In the genomic region with DNA sequence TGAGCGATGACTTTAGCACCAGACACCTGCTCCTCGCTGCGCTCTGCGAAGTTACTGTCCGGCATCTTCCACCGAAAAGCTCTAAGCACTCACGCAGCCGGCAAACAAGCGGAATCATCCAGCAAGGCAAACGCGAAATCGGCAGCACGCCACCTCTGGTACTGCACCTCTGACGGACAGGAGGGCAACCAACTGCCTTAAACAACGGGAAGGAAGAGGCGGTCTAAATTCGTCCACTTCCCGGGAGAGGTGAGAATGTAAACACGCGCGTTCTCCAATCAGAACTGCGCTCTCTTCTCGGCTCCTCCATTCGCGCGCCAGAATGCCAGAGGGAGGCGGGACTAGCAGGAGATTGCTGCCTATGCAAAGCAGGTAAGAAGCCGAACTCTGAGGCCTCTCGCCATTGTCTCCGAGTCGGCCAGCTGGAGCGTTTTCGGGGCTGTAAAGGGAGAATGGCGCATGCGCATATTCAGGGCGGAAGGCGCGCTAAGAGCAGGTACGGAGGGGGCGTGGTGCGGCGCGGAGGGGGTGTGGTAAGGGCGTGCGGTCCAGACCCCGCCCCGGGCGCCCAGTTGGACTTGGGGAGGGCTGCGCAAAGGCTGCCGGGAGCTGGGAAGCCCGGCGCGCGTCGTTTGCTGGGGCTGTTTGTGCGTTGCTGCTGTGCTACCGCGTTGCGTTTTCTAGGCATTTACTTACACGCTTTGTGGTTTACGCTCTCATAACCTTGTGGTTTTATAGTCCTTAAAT, we compare ENCODE assay signal across 8 cellular contexts. TPM values are rescaled to one million over a fixed set of nuclear protein-coding genes. Genes with fewer than 3 reads are reported as not detected.
DNase-seq lines count a peak whose midpoint lies in the region; ATAC-seq, FAIRE-seq and TF ChIP-seq lines count a peak whose summit lies in the region.

TSS of gene BTD (plus strand) at position 347 of the 747 bp plus-strand sequence. CDS start 33,695 bp downstream, outside the sequence.
TSS of gene HACL1 (minus strand) at position 171 of the 747 bp plus-strand sequence. CDS start at position 65, 106 bp downstream.

- no TSS peak for BruUV-seq in HepG2 (replicated peaks; lab: Mats Ljungman, UMichigan)

- peaks cover 40% of the 10 kb centered on the region for H3K4me1 ChIP-seq in HepG2 (ENCODE audit: insufficient read depth, low read length)

- 0% methylated on average over 4 of the region's 61 CpGs for WGBS in HepG2 (ENCODE audit: low lambda C conversion rate)

- H3K36me3 Mint-ChIP-seq in activated B cell treated with CpG ODN at 0.5 μM for 24 hours (ENCODE audit: low read depth), result peaks cover 59% of the 10 kb centered on the region

- no peak for TF ChIP-seq CTCF in activated B cell treated with CpG ODN at 0.5 μM for 24 hours (IDR thresholded peaks at IDR 0.05)
- TF ChIP-seq CTCF in coronary artery (IDR thresholded peaks at IDR 0.05), result no peak
- peak; percentile 60 for TF ChIP-seq CTCF in HepG2 (CRISPR knock-in tag; IDR thresholded peaks at IDR 0.05)

- no peaks in the 10 kb centered on the region for H4K20me1 ChIP-seq in HepG2 (ENCODE audit: insufficient read depth, low read length)

- intact Hi-C loops in activated B cell treated with CpG ODN at 0.5 μM for 24 hours (cut with micrococcal nuclease), result loop anchor here (1.0 to 2.0 kb wide), 11 partner anchors 45 to 951 kb away; partner anchors contain the start of genes CAPN7, CCDC174, EAF1 and METTL6
- intact Hi-C loops in HepG2 (cut with micrococcal nuclease; ENCODE audit: unreplicated experiment), result loop anchor here (2.0 to 10.0 kb wide), 5 partner anchors 29 to 643 kb away; partner anchors contain the start of gene ANKRD28

- H3K27ac ChIP-seq in coronary artery (peak within 1 kb of the TSS; percentile 82 to 89), HepG2 (ENCODE audit: extremely low read length, insufficient read depth, low read length) (peak within 1 kb of the TSS; percentile 94)

- TF ChIP-seq RAD21 in HepG2 (CRISPR knock-in tag; IDR thresholded peaks at IDR 0.05), result no peak

- H3K79me2 ChIP-seq in HepG2 (ENCODE audit: insufficient read depth, low read length), result peaks cover 21% of the 10 kb centered on the region

- H3K4me3 ChIP-seq in coronary artery (peak within 1 kb of the TSS; percentile 90), HepG2 (replicated peaks in 1 of 3; ENCODE audit: insufficient read depth in 1 of 3, low read depth in 2 of 3, low read length in 3 of 3) (peak within 1 kb of the TSS; percentile 81 to 98 (median 90))

- H3K4me2 ChIP-seq in HepG2 (ENCODE audit: low read depth, low read length), result peak within 1 kb of the TSS; percentile 91

- H3K9ac ChIP-seq in HepG2 (ENCODE audit: insufficient read depth, low read depth, low read length), result peak within 1 kb of the TSS; percentile 91

- DNase-seq in A172 (ENCODE audit: low spot score) (peak; percentile 100), activated B cell treated with CpG ODN at 0.5 μM for 24 hours (peak; percentile 97), coronary artery (ENCODE audit: low spot score) (peak; percentile 98), HepG2 (ENCODE audit: low spot score) (peak; percentile 99), SIG-M5 (lab: John Stamatoyannopoulos, UW) (no peak)
- peak; percentile 98 to 99 for DNase-seq in stimulated activated CD4-positive, alpha-beta T cell treated with anti-CD3 and anti-CD28 coated beads, Interleukin-4, amount 100 ng/mL, for 4 hours

- H3K9me3 ChIP-seq in HepG2 (ENCODE audit: low read length), result peaks cover 5% of the 10 kb centered on the region; the same call in 1 of the 2 replicates

- TF ChIP-seq EP300 in HepG2 (IDR thresholded peaks at IDR 0.05; ENCODE audit: low read depth in 2 of 2, low read length in 2 of 2) (0 out of 4 replicates have a peak, but pooled peaks of 1 of the 2 experiments have one; percentile 6), HepG2 (CRISPR knock-in tag; IDR thresholded peaks at IDR 0.05; ENCODE audit: borderline replicate concordance) (no peak)

- H3K27ac Mint-ChIP-seq in activated B cell treated with CpG ODN at 0.5 μM for 24 hours, result peak within 1 kb of the TSS; percentile 98

- POLR2A ChIA-PET in activated B cell treated with CpG ODN at 0.5 μM for 24 hours (lab: Charles Lee) (interaction anchor here (0.6 to 1.9 kb wide), 13 partner anchors 11 to 950 kb away, joined by 3 to 6 read pairs (median 4); partner anchors contain the start of genes CCDC174, DPH3 and OXNAD1), HepG2 (lab: Yijun Ruan, JAX) (interaction anchor here (0.7 to 1.9 kb wide), 11 partner anchors 9 to 651 kb away, joined by 3 to 12 read pairs (median 4); no protein-coding TSS in a partner anchor)

- peak; percentile 96 for ATAC-seq in GM19023 (IDR thresholded peaks at IDR 0.05; ENCODE audit: unreplicated experiment)
- peak; percentile 93 for ATAC-seq in HG03342 (IDR thresholded peaks at IDR 0.05; ENCODE audit: unreplicated experiment)
- peak; percentile 89 for ATAC-seq in activated B cell treated with CpG ODN at 0.5 μM for 24 hours (ENCODE audit: low read depth)
- ATAC-seq in HepG2, result peak; percentile 97

- H3K36me3 ChIP-seq in HepG2 (replicated peaks in 1 of 2; ENCODE audit: control insufficient read depth in 1 of 2, insufficient read depth in 2 of 2, low read length in 2 of 2), result peaks cover 5 to 15% of the 10 kb centered on the region in 2 experiments

- H3K27me3 Mint-ChIP-seq in activated B cell treated with CpG ODN at 0.5 μM for 24 hours, result no peaks in the 10 kb centered on the region

- peaks cover 2% of the 10 kb centered on the region for H3K9me3 Mint-ChIP-seq in activated B cell treated with CpG ODN at 0.5 μM for 24 hours

- peaks cover 0 to 7% of the 10 kb centered on the region in 2 experiments; a peak in 1 of 5 replicates for H3K27me3 ChIP-seq in HepG2 (ENCODE audit: control insufficient read depth in 1 of 2, insufficient read depth in 2 of 2, low read length in 2 of 2)

- in situ Hi-C loops in HepG2 (cut with HindIII; ENCODE audit: extremely low pct_ligation_motif_present, low pct_unique_long_range_greater_than_20kb), result no loop called here

- CTCF ChIA-PET in activated B cell treated with CpG ODN at 0.5 μM for 24 hours (lab: Charles Lee) (interaction anchor here (1.2 kb wide), 1 partner anchor 210 kb away, joined by 3 read pairs; no protein-coding TSS in a partner anchor), HepG2 (lab: Yijun Ruan, JAX; ENCODE audit: low intra/inter-chr PET ratio, low total read pairs) (no interaction called here)

- H3K4me3 Mint-ChIP-seq in activated B cell treated with CpG ODN at 0.5 μM for 24 hours, result peak within 1 kb of the TSS; percentile 94

- TF ChIP-seq POLR2A in HepG2 (IDR thresholded peaks at IDR 0.05; ENCODE audit: insufficient read depth in 1 of 2, low read depth in 2 of 2, low read length in 2 of 2), result peak; percentile 88 to 93

- H2AFZ ChIP-seq in HepG2 (ENCODE audit: low read length), result peak within 1 kb of the TSS; percentile 93

- FAIRE-seq in HepG2 (lab: Jason Lieb, UNC), result peak; percentile 84

- peaks cover 38% of the 10 kb centered on the region for H3K4me1 Mint-ChIP-seq in activated B cell treated with CpG ODN at 0.5 μM for 24 hours

RNA-seq across cellular contexts. Expression of gene BTD, which starts in this region (rescaled TPM):
- total RNA-seq in A172 (2014; rRNA removed; shearing (Covaris generic)), result 14.6 and 26.4 TPM in 2 replicates
- 7.6 and 9.1 TPM in 2 replicates for total RNA-seq in activated B cell treated with CpG ODN at 0.5 μM for 24 hours
- 12.4 and 15.7 TPM in 2 replicates for total RNA-seq in HepG2 (2016; rRNA removed; fragmentation: Illumina TruSeq; extraction: Trizol)
- 3.3 and 4.1 TPM in 2 replicates for total RNA-seq in HepG2 (2016; cell fraction: cytosol; rRNA removed; fragmentation: Illumina TruSeq; extraction: Trizol; ENCODE audit: low read depth)
- total RNA-seq in HepG2 (2016; cell fraction: insoluble cytoplasmic fraction; rRNA removed; fragmentation: Illumina TruSeq; extraction: Trizol), result 10.3 and 17.5 TPM in 2 replicates
- 5.8 and 6.0 TPM in 2 replicates for total RNA-seq in HepG2 (2016; cell fraction: membrane; rRNA removed; fragmentation: Illumina TruSeq; extraction: Trizol)
- 16.3 and 19.1 TPM in 2 replicates for total RNA-seq in HepG2 (2016; cell fraction: nucleus; rRNA removed; fragmentation: Illumina TruSeq; extraction: Trizol)
- 35.3 and 35.5 TPM in 2 replicates for polyA plus RNA-seq in HepG2 (2011; rRNA removed)
- polyA plus RNA-seq in HepG2 (2011; cell fraction: cytosol; rRNA removed), result 34.6 and 45.8 TPM in 2 replicates
- 16.5 and 18.2 TPM in 2 replicates for polyA plus RNA-seq in HepG2 (2011; cell fraction: nucleus; rRNA removed)
- polyA plus RNA-seq in HepG2 (2012), result 26.8 and 28.2 TPM in 2 replicates
- polyA plus RNA-seq in HepG2 (2016; cell fraction: cytosol; fragmentation: Illumina TruSeq; extraction: Trizol; ENCODE audit: low read depth), result 3.9 TPM in 2 replicates
- polyA plus RNA-seq in HepG2 (2016; cell fraction: insoluble cytoplasmic fraction; fragmentation: Illumina TruSeq; extraction: Trizol; ENCODE audit: low read depth), result 9.1 TPM in 2 replicates
- 4.9 and 5.9 TPM in 2 replicates for polyA plus RNA-seq in HepG2 (2016; cell fraction: membrane; fragmentation: Illumina TruSeq; extraction: Trizol; ENCODE audit: low read depth)
- polyA plus RNA-seq in HepG2 (2016; cell fraction: nucleus; fragmentation: Illumina TruSeq; extraction: Trizol; ENCODE audit: insufficient read depth, low read depth), result 20.7 and 21.2 TPM in 2 replicates
- polyA minus RNA-seq in HepG2 (2011; rRNA and poly(A)+ RNA removed; ENCODE audit: low replicate concordance), result 41.5 and 57.7 TPM in 2 replicates
- 17.9 and 21.0 TPM in 2 replicates for polyA minus RNA-seq in HepG2 (2011; cell fraction: cytosol; rRNA and poly(A)+ RNA removed)
- polyA minus RNA-seq in HepG2 (2011; cell fraction: nucleus; rRNA and poly(A)+ RNA removed), result 28.2 and 36.6 TPM in 2 replicates

RNA-seq across cellular contexts. Expression of gene HACL1, which starts in this region (rescaled TPM):
- 35.8 and 49.2 TPM in 2 replicates for total RNA-seq in A172 (2014; rRNA removed; shearing (Covaris generic))
- 24.7 and 28.4 TPM in 2 replicates for total RNA-seq in activated B cell treated with CpG ODN at 0.5 μM for 24 hours
- 25.7 and 32.0 TPM in 2 replicates for total RNA-seq in HepG2 (2016; rRNA removed; fragmentation: Illumina TruSeq; extraction: Trizol)
- total RNA-seq in HepG2 (2016; cell fraction: cytosol; rRNA removed; fragmentation: Illumina TruSeq; extraction: Trizol; ENCODE audit: low read depth), result 5.1 and 7.6 TPM in 2 replicates
- 25.8 and 31.8 TPM in 2 replicates for total RNA-seq in HepG2 (2016; cell fraction: insoluble cytoplasmic fraction; rRNA removed; fragmentation: Illumina TruSeq; extraction: Trizol)
- 7.5 and 7.7 TPM in 2 replicates for total RNA-seq in HepG2 (2016; cell fraction: membrane; rRNA removed; fragmentation: Illumina TruSeq; extraction: Trizol)
- 20.6 and 21.9 TPM in 2 replicates for total RNA-seq in HepG2 (2016; cell fraction: nucleus; rRNA removed; fragmentation: Illumina TruSeq; extraction: Trizol)
- 22.1 and 25.7 TPM in 2 replicates for polyA plus RNA-seq in HepG2 (2011; rRNA removed)
- polyA plus RNA-seq in HepG2 (2011; cell fraction: cytosol; rRNA removed), result 18.1 and 18.3 TPM in 2 replicates
- 14.0 and 16.9 TPM in 2 replicates for polyA plus RNA-seq in HepG2 (2011; cell fraction: nucleus; rRNA removed)
- 12.0 and 17.7 TPM in 2 replicates for polyA plus RNA-seq in HepG2 (2012)
- 2.3 and 2.6 TPM in 2 replicates for polyA plus RNA-seq in HepG2 (2016; cell fraction: cytosol; fragmentation: Illumina TruSeq; extraction: Trizol; ENCODE audit: low read depth)
- polyA plus RNA-seq in HepG2 (2016; cell fraction: insoluble cytoplasmic fraction; fragmentation: Illumina TruSeq; extraction: Trizol; ENCODE audit: low read depth), result 20.8 and 23.2 TPM in 2 replicates
- 4.0 and 4.1 TPM in 2 replicates for polyA plus RNA-seq in HepG2 (2016; cell fraction: membrane; fragmentation: Illumina TruSeq; extraction: Trizol; ENCODE audit: low read depth)
- 13.2 and 15.6 TPM in 2 replicates for polyA plus RNA-seq in HepG2 (2016; cell fraction: nucleus; fragmentation: Illumina TruSeq; extraction: Trizol; ENCODE audit: insufficient read depth, low read depth)
- polyA minus RNA-seq in HepG2 (2011; rRNA and poly(A)+ RNA removed; ENCODE audit: low replicate concordance), result 39.5 and 56.3 TPM in 2 replicates
- polyA minus RNA-seq in HepG2 (2011; cell fraction: cytosol; rRNA and poly(A)+ RNA removed), result 11.1 and 11.2 TPM in 2 replicates
- polyA minus RNA-seq in HepG2 (2011; cell fraction: nucleus; rRNA and poly(A)+ RNA removed), result 51.2 and 57.7 TPM in 2 replicates
